1 cellular context compared by ENCODE assay signal in genomic region chr9:19229725-19230355, GRCh38.
TF ChIP-seq lines count a peak whose summit lies in the region.

No MANE protein-coding gene starts in this region.

TF ChIP-seq in HepG2, 621 proteins besides CTCF, POLR2A, EP300 and RAD21 (continued from another document and continues in another):
- TF ChIP-seq POGK (CRISPR knock-in tag; conservative IDR thresholded peaks at IDR 0.05) (no peak), AGO2 (optimal IDR thresholded peaks at IDR 0.05; ENCODE audit: low read depth, low read length) (peak; percentile 39), ZHX1 (CRISPR knock-in tag; IDR thresholded peaks at IDR 0.05; ENCODE audit: low read depth) (peak; percentile 7; the same call in 1 of the 2 replicates), HNRNPL (IDR thresholded peaks at IDR 0.05; ENCODE audit: low read depth, low read length) (0 out of 2 replicates have a peak, but pooled peaks have one; percentile 25), KAT2B (IDR thresholded peaks at IDR 0.05; ENCODE audit: borderline replicate concordance, low read depth, low read length) (no peak), KDM3A (CRISPR knock-in tag; IDR thresholded peaks at IDR 0.05; ENCODE audit: low read depth) (0 out of 2 replicates have a peak, but pooled peaks have one; percentile 33), ZNF589 (CRISPR knock-in tag; conservative IDR thresholded peaks at IDR 0.05) (no peak), ETV5 (CRISPR knock-in tag; IDR thresholded peaks at IDR 0.05; ENCODE audit: borderline replicate concordance) (0 out of 2 replicates have a peak, but pooled peaks have one; percentile 10), NR2F2 (IDR thresholded peaks at IDR 0.05; ENCODE audit: borderline replicate concordance, low read depth) (no peak), NFKBIZ (CRISPR knock-in tag; IDR thresholded peaks at IDR 0.05) (no peak), ZSCAN29 (CRISPR knock-in tag; conservative IDR thresholded peaks at IDR 0.05) (0 out of 2 replicates have a peak, but pooled peaks have one; percentile 57), SMC3 (IDR thresholded peaks at IDR 0.05; ENCODE audit: low read length) (no peak), FOSL2 (CRISPR knock-in tag; IDR thresholded peaks at IDR 0.05) (0 out of 2 replicates have a peak, but pooled peaks have one; percentile 23), ZNF720 (CRISPR knock-in tag; IDR thresholded peaks at IDR 0.05) (no peak), ZBTB40 (IDR thresholded peaks at IDR 0.05) (no peak), ZBTB40 (CRISPR knock-in tag; IDR thresholded peaks at IDR 0.05) (no peak; the same call in 1 of the 2 replicates), TARDBP (CRISPR knock-in tag; IDR thresholded peaks at IDR 0.05) (no peak), SIN3A (IDR thresholded peaks at IDR 0.05; ENCODE audit: borderline replicate concordance, low read depth, low read length) (0 out of 2 replicates have a peak, but pooled peaks have one; percentile 20), NFIC (IDR thresholded peaks at IDR 0.05; ENCODE audit: low read length) (no peak), SAP130 (CRISPR knock-in tag; IDR thresholded peaks at IDR 0.05; ENCODE audit: low read depth) (peak; percentile 48), REXO4 (CRISPR knock-in tag; IDR thresholded peaks at IDR 0.05; ENCODE audit: borderline replicate concordance) (no peak), ZNF205 (CRISPR knock-in tag; IDR thresholded peaks at IDR 0.05) (no peak), NAIF1 (CRISPR knock-in tag; IDR thresholded peaks at IDR 0.05; ENCODE audit: borderline replicate concordance) (no peak), ZNF136 (CRISPR knock-in tag; IDR thresholded peaks at IDR 0.05; ENCODE audit: low read depth) (no peak), NFAT5 (CRISPR knock-in tag; IDR thresholded peaks at IDR 0.05) (no peak), ZNF333 (CRISPR knock-in tag; IDR thresholded peaks at IDR 0.05; ENCODE audit: borderline replicate concordance) (no peak), ZC3H13 (CRISPR knock-in tag; IDR thresholded peaks at IDR 0.05) (0 out of 2 replicates have a peak, but pooled peaks have one; percentile 47), PAF1 (CRISPR knock-in tag; IDR thresholded peaks at IDR 0.05) (no peak), ZNF337 (CRISPR knock-in tag; IDR thresholded peaks at IDR 0.05; ENCODE audit: borderline replicate concordance, low read depth) (no peak), ESRRA (CRISPR knock-in tag; IDR thresholded peaks at IDR 0.05; ENCODE audit: low read depth) (peak; percentile 82), JUNB (CRISPR knock-in tag; IDR thresholded peaks at IDR 0.05; ENCODE audit: borderline replicate concordance) (0 out of 2 replicates have a peak, but pooled peaks have one; percentile 12), GATA4 (IDR thresholded peaks at IDR 0.05; ENCODE audit: borderline replicate concordance, low read depth) (no peak), ZNF777 (CRISPR knock-in tag; IDR thresholded peaks at IDR 0.05) (no peak), TFE3 (CRISPR knock-in tag; IDR thresholded peaks at IDR 0.05) (peak; percentile 31; the same call in 1 of the 2 replicates), MAFK (conservative IDR thresholded peaks at IDR 0.05 in 1 of 2, IDR thresholded peaks at IDR 0.05 in 1 of 2; ENCODE audit: low read length in 2 of 2) (no peak), FOXO1 (CRISPR knock-in tag; IDR thresholded peaks at IDR 0.05) (no peak; the same call in 1 of the 2 replicates), STAT5B (CRISPR knock-in tag; IDR thresholded peaks at IDR 0.05) (0 out of 2 replicates have a peak, but pooled peaks have one; percentile 1)
